Comparison of ENCODE assay signal across 30 cellular contexts in the genomic region with DNA sequence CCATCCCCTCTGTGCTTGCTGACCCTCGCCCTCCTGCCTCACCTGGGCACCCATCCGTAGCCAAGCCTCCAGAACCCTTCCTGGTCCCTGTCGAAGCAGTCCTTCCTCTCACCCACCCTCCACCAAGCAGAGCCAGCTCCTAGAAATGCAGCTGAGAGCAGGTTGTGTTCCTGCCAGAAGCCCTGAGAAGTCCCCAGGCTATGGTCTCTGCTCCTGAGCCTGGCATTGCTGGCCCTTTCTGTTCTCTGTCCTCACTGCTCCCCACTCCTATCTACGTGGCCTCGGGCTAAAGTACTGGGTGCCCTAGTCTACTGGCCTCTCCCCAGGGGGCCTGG. TPM values are rescaled to one million over a fixed set of nuclear protein-coding genes. Genes with fewer than 3 reads are reported as not detected.
"Had no signal": no experiment of that assay in that cellular context is flagged by ENCODE, and none has a peak within 500 bp of the region (broad histone marks: within the 10 kb centered on the region; RNA-seq: fewer than 3 reads in every experiment).

No MANE protein-coding gene starts in this region.

- H3K9me3 ChIP-seq: ascending aorta, heart left ventricle, right lobe of liver, upper lobe of right lung had no signal

- H3K4me1 ChIP-seq: right lobe of liver, upper lobe of right lung had no signal

- H3K27me3 ChIP-seq: right lobe of liver had no signal

- H3K27ac Mint-ChIP-seq: activated CD4-positive, alpha-beta memory T cell treated with anti-CD3 and anti-CD28 coated beads, Interleukin-2, amount 10 ng/mL, durations not matched to agents 7 days and 5 days; activated CD4-positive, alpha-beta T cell treated with anti-CD3 and anti-CD28 coated beads, Interleukin-2, amount 10 ng/mL, durations not matched to agents 7 days and 5 days; activated naive CD4-positive, alpha-beta T cell treated with anti-CD3 and anti-CD28 coated beads, Interleukin-2, amount 10 ng/mL, durations not matched to agents 7 days and 5 days; activated naive CD8-positive, alpha-beta T cell treated with anti-CD3 and anti-CD28 coated beads, Interleukin-2, amount 10 ng/mL, durations not matched to agents 7 days and 5 days; activated T-cell treated with anti-CD3 and anti-CD28 coated beads, Interleukin-2, amount 50 U/mL, for 24 hours; effector memory CD8-positive, alpha-beta T cell; stimulated activated memory B cell treated with anti-CD40 and anti-IgM and Interleukin-4, amounts not matched to agents 10 μg/mL and 1 μg/mL and 100 μg/mL, for 72 hours; stimulated activated naive CD8-positive, alpha-beta T cell treated with anti-CD3 and anti-CD28 coated beads, Interleukin-15, amount 100 ng/mL, for 72 hours; T-helper 17 cell; WTC11 had no signal

- H3K9me3 Mint-ChIP-seq: activated CD4-positive, alpha-beta memory T cell treated with anti-CD3 and anti-CD28 coated beads, Interleukin-2, amount 10 ng/mL, durations not matched to agents 7 days and 5 days; activated CD4-positive, alpha-beta T cell treated with anti-CD3 and anti-CD28 coated beads, Interleukin-2, amount 10 ng/mL, durations not matched to agents 7 days and 5 days; activated naive CD4-positive, alpha-beta T cell treated with anti-CD3 and anti-CD28 coated beads, Interleukin-2, amount 10 ng/mL, durations not matched to agents 7 days and 5 days; activated naive CD8-positive, alpha-beta T cell treated with anti-CD3 and anti-CD28 coated beads, Interleukin-2, amount 10 ng/mL, durations not matched to agents 7 days and 5 days; activated T-cell treated with anti-CD3 and anti-CD28 coated beads, Interleukin-2, amount 50 U/mL, for 24 hours; effector memory CD8-positive, alpha-beta T cell; neural crest cell; stimulated activated memory B cell treated with anti-CD40 and anti-IgM and Interleukin-4, amounts not matched to agents 10 μg/mL and 1 μg/mL and 100 μg/mL, for 72 hours; stimulated activated naive CD8-positive, alpha-beta T cell treated with anti-CD3 and anti-CD28 coated beads, Interleukin-15, amount 100 ng/mL, for 72 hours; WTC11 had no signal

- H3K4me3 ChIP-seq: ascending aorta, cardiac muscle cell, heart left ventricle, right lobe of liver, upper lobe of right lung had no signal

- H3K36me3 Mint-ChIP-seq: activated naive CD4-positive, alpha-beta T cell treated with anti-CD3 and anti-CD28 coated beads, Interleukin-2, amount 10 ng/mL, durations not matched to agents 7 days and 5 days; activated naive CD8-positive, alpha-beta T cell treated with anti-CD3 and anti-CD28 coated beads, Interleukin-2, amount 10 ng/mL, durations not matched to agents 7 days and 5 days; brain; stimulated activated memory B cell treated with anti-CD40 and anti-IgM and Interleukin-4, amounts not matched to agents 10 μg/mL and 1 μg/mL and 100 μg/mL, for 72 hours; WTC11 had no signal

- ATAC-seq: effector memory CD8-positive, alpha-beta T cell; heart left ventricle; left ventricle myocardium superior; right lobe of liver; stimulated activated memory B cell treated with anti-CD40 and anti-IgM and Interleukin-4, amounts not matched to agents 10 μg/mL and 1 μg/mL and 100 μg/mL, for 72 hours; stimulated activated naive CD8-positive, alpha-beta T cell treated with anti-CD3 and anti-CD28 coated beads, Interleukin-15, amount 100 ng/mL, for 72 hours; T-helper 17 cell; upper lobe of right lung; WTC11 had no signal

- DNase-seq: activated CD4-positive, alpha-beta memory T cell treated with anti-CD3 and anti-CD28 coated beads, Interleukin-2, amount 10 ng/mL, durations not matched to agents 7 days and 5 days; activated CD4-positive, alpha-beta T cell treated with anti-CD3 and anti-CD28 coated beads for 1 hour; activated CD4-positive, alpha-beta T cell treated with anti-CD3 and anti-CD28 coated beads, Interleukin-2, amount 10 ng/mL, durations not matched to agents 7 days and 5 days; activated CD8-positive, alpha-beta memory T cell treated with anti-CD3 and anti-CD28 coated beads, Interleukin-2, amount 50 U/mL, for 48 hours; activated gamma-delta T cell; activated naive CD4-positive, alpha-beta T cell treated with anti-CD3 and anti-CD28 coated beads, Interleukin-2, amount 10 ng/mL, durations not matched to agents 7 days and 5 days; activated naive CD8-positive, alpha-beta T cell treated with anti-CD3 and anti-CD28 coated beads, Interleukin-2, amount 10 ng/mL, durations not matched to agents 7 days and 5 days; activated T-cell treated with anti-CD3 and anti-CD28 coated beads, Interleukin-2, amount 50 U/mL, for 24 hours; cerebellar nuclear complex; cortex of kidney; effector memory CD8-positive, alpha-beta T cell; kidney glomerular epithelial cell; mammary epithelial cell; stimulated activated CD4-positive, alpha-beta T cell treated with anti-CD3 and anti-CD28 coated beads, Interleukin-12 subunit alpha, Interleukin-12 subunit beta, amount 100 ng/mL, for 4 hours; stimulated activated CD4-positive, alpha-beta T cell treated with anti-CD3 and anti-CD28 coated beads, Interleukin-4, amount 100 ng/mL, for 24 hours; stimulated activated naive CD8-positive, alpha-beta T cell treated with anti-CD3 and anti-CD28 coated beads, Interleukin-15, amount 100 ng/mL, for 72 hours; substantia nigra; T-helper 17 cell; T1000; upper lobe of right lung had no signal

- H3K36me3 ChIP-seq: ascending aorta, cardiac muscle cell, heart left ventricle, right lobe of liver, upper lobe of right lung had no signal

- H3K4me1 Mint-ChIP-seq: activated CD4-positive, alpha-beta memory T cell treated with anti-CD3 and anti-CD28 coated beads, Interleukin-2, amount 10 ng/mL, durations not matched to agents 7 days and 5 days; activated CD4-positive, alpha-beta T cell treated with anti-CD3 and anti-CD28 coated beads, Interleukin-2, amount 10 ng/mL, durations not matched to agents 7 days and 5 days; activated naive CD4-positive, alpha-beta T cell treated with anti-CD3 and anti-CD28 coated beads, Interleukin-2, amount 10 ng/mL, durations not matched to agents 7 days and 5 days; activated naive CD8-positive, alpha-beta T cell treated with anti-CD3 and anti-CD28 coated beads, Interleukin-2, amount 10 ng/mL, durations not matched to agents 7 days and 5 days; stimulated activated naive CD8-positive, alpha-beta T cell treated with anti-CD3 and anti-CD28 coated beads, Interleukin-15, amount 100 ng/mL, for 72 hours; T-helper 17 cell had no signal

- H3K4me3 Mint-ChIP-seq: activated CD4-positive, alpha-beta memory T cell treated with anti-CD3 and anti-CD28 coated beads, Interleukin-2, amount 10 ng/mL, durations not matched to agents 7 days and 5 days; activated CD4-positive, alpha-beta T cell treated with anti-CD3 and anti-CD28 coated beads, Interleukin-2, amount 10 ng/mL, durations not matched to agents 7 days and 5 days; activated naive CD4-positive, alpha-beta T cell treated with anti-CD3 and anti-CD28 coated beads, Interleukin-2, amount 10 ng/mL, durations not matched to agents 7 days and 5 days; activated naive CD8-positive, alpha-beta T cell treated with anti-CD3 and anti-CD28 coated beads, Interleukin-2, amount 10 ng/mL, durations not matched to agents 7 days and 5 days; activated T-cell treated with anti-CD3 and anti-CD28 coated beads, Interleukin-2, amount 50 U/mL, for 24 hours; effector memory CD8-positive, alpha-beta T cell; neural crest cell; stimulated activated memory B cell treated with anti-CD40 and anti-IgM and Interleukin-4, amounts not matched to agents 10 μg/mL and 1 μg/mL and 100 μg/mL, for 72 hours; stimulated activated naive CD8-positive, alpha-beta T cell treated with anti-CD3 and anti-CD28 coated beads, Interleukin-15, amount 100 ng/mL, for 72 hours; T-helper 17 cell; WTC11 had no signal

- H3K27ac ChIP-seq: ascending aorta, cardiac muscle cell, heart left ventricle, right lobe of liver, upper lobe of right lung had no signal

RNA-seq across cellular contexts. Expression of a gene that starts 2.1 kb away (rescaled TPM):
- total RNA-seq: activated CD4-positive, alpha-beta T cell treated with anti-CD3 and anti-CD28 coated beads, Interleukin-2, amount 10 ng/mL, durations not matched to agents 7 days and 5 days; activated naive CD8-positive, alpha-beta T cell treated with anti-CD3 and anti-CD28 coated beads, Interleukin-2, amount 10 ng/mL, durations not matched to agents 7 days and 5 days; mammary epithelial cell; neural crest cell; T-helper 17 cell had no signal
- polyA plus RNA-seq: mammary epithelial cell had no signal

RNA-seq across cellular contexts. Expression of a gene that starts 10.3 kb away (rescaled TPM):
- total RNA-seq: activated CD4-positive, alpha-beta T cell treated with anti-CD3 and anti-CD28 coated beads, Interleukin-2, amount 10 ng/mL, durations not matched to agents 7 days and 5 days; activated naive CD8-positive, alpha-beta T cell treated with anti-CD3 and anti-CD28 coated beads, Interleukin-2, amount 10 ng/mL, durations not matched to agents 7 days and 5 days; ascending aorta; left ventricle myocardium superior; mammary epithelial cell; neural crest cell; occipital lobe; right lobe of liver; T-helper 17 cell had no signal
- polyA plus RNA-seq: heart left ventricle, mammary epithelial cell had no signal
